In the genomic region with DNA sequence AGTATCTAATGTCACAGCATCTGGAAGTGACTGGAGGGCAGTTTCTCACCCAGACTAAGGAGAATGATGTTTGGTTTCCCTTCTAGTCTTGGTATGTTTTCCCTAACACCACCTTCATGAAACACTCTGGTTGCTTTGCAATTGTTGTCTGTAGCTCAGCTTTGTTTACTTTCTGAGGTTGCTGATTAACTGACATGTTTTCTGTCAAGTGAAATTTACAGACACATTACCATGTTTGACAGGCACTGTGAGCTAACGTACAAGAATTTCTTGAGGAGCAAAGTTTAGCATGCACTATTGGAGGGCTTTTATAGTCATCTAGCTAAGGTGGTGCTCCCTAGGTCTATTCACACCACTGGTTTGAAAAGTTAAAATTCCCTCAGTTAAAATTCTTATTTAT, we compare ENCODE assay signal across 17 cellular contexts.
"Had no signal": no experiment of that assay in that cellular context is flagged by ENCODE, and none has a peak within 500 bp of the region (broad histone marks: within the 10 kb centered on the region; RNA-seq: fewer than 3 reads in every experiment).

No MANE protein-coding gene starts in this region.

- H3K9me3 ChIP-seq: testis had no signal

- H3K4me3 ChIP-seq: left ventricle myocardium inferior, spleen, testis had no signal

- FAIRE-seq: keratinocyte had no signal

- DNase-seq: activated CD4-positive, alpha-beta T cell treated with anti-CD3 and anti-CD28 coated beads, Interleukin-2, amount 50 U/mL, for 1 hour; activated CD4-positive, CD25-positive, alpha-beta regulatory T cell treated with anti-CD3 and anti-CD28 coated beads, Interleukin-2, amount 50 U/mL, for 72 hours; activated CD8-positive, alpha-beta memory T cell treated with anti-CD3 and anti-CD28 coated beads, Interleukin-2, amount 50 U/mL, for 48 hours; activated effector memory CD4-positive, alpha-beta T cell treated with Interleukin-2 at 50 U/mL for 16 hours; activated T-cell treated with anti-CD3 and anti-CD28 coated beads, Interleukin-2, amount 50 U/mL, for 48 hours; endodermal cell; foreskin melanocyte; left ventricle myocardium inferior; naive thymus-derived CD8-positive, alpha-beta T cell; spleen; stimulated activated CD4-positive, alpha-beta T cell treated with anti-CD3 and anti-CD28 coated beads, Interleukin-4, amount 100 ng/mL, for 4 hours; T-cell; testis had no signal

- ATAC-seq: naive thymus-derived CD8-positive, alpha-beta T cell; sciatic nerve; stimulated activated memory B cell treated with anti-CD40 and anti-IgM and Interleukin-4, amounts not matched to agents 10 μg/mL and 1 μg/mL and 100 μg/mL, for 72 hours; T-cell had no signal

- H3K27ac ChIP-seq: epithelial cell of prostate, left ventricle myocardium inferior, spleen, testis had no signal

- H3K36me3 ChIP-seq: left ventricle myocardium inferior, spleen had no signal

- H3K27me3 ChIP-seq: spleen, testis had no signal

- H3K4me1 ChIP-seq: left ventricle myocardium inferior, spleen, testis had no signal
